25 cellular contexts compared by ENCODE assay signal in genomic region chr3:120142236-120142635, GRCh38.
"Had no signal": no experiment of that assay in that cellular context is flagged by ENCODE, and none has a peak within 500 bp of the region (broad histone marks: within the 10 kb centered on the region; RNA-seq: fewer than 3 reads in every experiment).

No MANE protein-coding gene starts in this region.

- H3K79me2 ChIP-seq: parathyroid adenoma had no signal

- FAIRE-seq: endometrium, frontal cortex, kidney had no signal

- H2AFZ ChIP-seq: parathyroid adenoma had no signal

- H3K4me3 Mint-ChIP-seq: effector memory CD8-positive, alpha-beta T cell; mesothelial cell of epicardium; naive B cell; natural killer cell treated with Interleukin-12 subunit alpha and Interleukin-12 subunit beta and Interleukin-15 and Interleukin-18, amount 100 ng/mL, for 72 hours; neural crest cell; stimulated activated effector memory CD8-positive, alpha-beta T cell treated with anti-CD3 and anti-CD28 coated beads, Interleukin-12 subunit alpha, Interleukin-12 subunit beta, amount 100 ng/mL, for 72 hours had no signal

- H3K9me3 ChIP-seq: mucosa of descending colon, thyroid gland, vagina had no signal

- H3K27me3 ChIP-seq: stomach, thyroid gland, vagina had no signal

- DNase-seq: cortex of kidney; effector memory CD8-positive, alpha-beta T cell; hypothalamus; kidney; mesenchymal stem cell; mucosa of descending colon; naive B cell; stimulated activated CD4-positive, alpha-beta T cell treated with anti-CD3 and anti-CD28 coated beads, Interleukin-2, amount 100 ng/mL, for 24 hours; stimulated activated CD4-positive, alpha-beta T cell treated with anti-CD3 and anti-CD28 coated beads, Interleukin-4, amount 100 ng/mL, for 24 hours; stimulated activated naive CD4-positive, alpha-beta T cell treated with Interleukin-2 at 50 U/mL for 16 hours; stomach; thyroid gland; trophoblast cell had no signal

- H3K4me3 ChIP-seq: lung, mucosa of descending colon, stomach, thyroid gland, vagina had no signal

- H3K4me1 ChIP-seq: parathyroid adenoma, thyroid gland had no signal

- H3K9me3 Mint-ChIP-seq: effector memory CD8-positive, alpha-beta T cell; mesothelial cell of epicardium; naive B cell; natural killer cell treated with Interleukin-12 subunit alpha and Interleukin-12 subunit beta and Interleukin-15 and Interleukin-18, amount 100 ng/mL, for 72 hours; stimulated activated effector memory CD8-positive, alpha-beta T cell treated with anti-CD3 and anti-CD28 coated beads, Interleukin-12 subunit alpha, Interleukin-12 subunit beta, amount 100 ng/mL, for 72 hours had no signal

- H3K36me3 Mint-ChIP-seq: mesothelial cell of epicardium; naive B cell; natural killer cell treated with Interleukin-12 subunit alpha and Interleukin-12 subunit beta and Interleukin-15 and Interleukin-18, amount 100 ng/mL, for 72 hours; stimulated activated effector memory CD8-positive, alpha-beta T cell treated with anti-CD3 and anti-CD28 coated beads, Interleukin-12 subunit alpha, Interleukin-12 subunit beta, amount 100 ng/mL, for 72 hours had no signal

- H3K27me3 Mint-ChIP-seq: effector memory CD8-positive, alpha-beta T cell; natural killer cell treated with Interleukin-12 subunit alpha and Interleukin-12 subunit beta and Interleukin-15 and Interleukin-18, amount 100 ng/mL, for 72 hours; progenitor cell of endocrine pancreas had no signal

- H3K27ac ChIP-seq: parathyroid adenoma, stomach, thyroid gland, vagina had no signal

- H3K36me3 ChIP-seq: stomach, thyroid gland, vagina had no signal

- H3K9ac ChIP-seq: parathyroid adenoma had no signal

- H3K27ac Mint-ChIP-seq: effector memory CD8-positive, alpha-beta T cell; mesothelial cell of epicardium; naive B cell; natural killer cell treated with Interleukin-12 subunit alpha and Interleukin-12 subunit beta and Interleukin-15 and Interleukin-18, amount 100 ng/mL, for 72 hours; progenitor cell of endocrine pancreas; stimulated activated effector memory CD8-positive, alpha-beta T cell treated with anti-CD3 and anti-CD28 coated beads, Interleukin-12 subunit alpha, Interleukin-12 subunit beta, amount 100 ng/mL, for 72 hours had no signal

- ATAC-seq: effector memory CD8-positive, alpha-beta T cell; left lobe of liver; mucosa of descending colon; natural killer cell treated with Interleukin-12 subunit alpha and Interleukin-12 subunit beta and Interleukin-15 and Interleukin-18, amount 100 ng/mL, for 72 hours; sciatic nerve; stimulated activated effector memory CD8-positive, alpha-beta T cell treated with anti-CD3 and anti-CD28 coated beads, Interleukin-12 subunit alpha, Interleukin-12 subunit beta, amount 100 ng/mL, for 72 hours had no signal
